Comparison of ENCODE assay signal across 17 cellular contexts in the genomic region with DNA sequence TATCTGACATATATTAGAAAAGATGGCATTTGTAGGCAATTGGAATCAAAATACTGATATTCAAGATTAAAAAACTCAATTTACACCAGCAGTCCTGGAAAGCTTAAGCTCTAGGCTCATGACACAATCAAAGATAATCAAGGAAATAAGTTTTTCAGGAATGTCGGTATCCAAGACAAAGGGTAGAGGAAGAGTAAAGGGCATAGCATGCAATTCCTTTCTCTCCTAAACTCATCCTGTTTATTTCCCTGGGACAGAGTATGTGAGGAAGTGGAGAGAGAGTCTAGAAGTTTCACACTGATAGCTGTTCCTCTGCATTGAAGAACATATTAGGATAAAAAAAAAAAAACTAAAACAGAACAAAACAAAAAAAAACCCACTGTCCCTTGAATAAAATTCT.
A peak's percentile ranks its signal among the peaks of the same experiment; 100 is the strongest.
DNase-seq lines count a peak whose midpoint lies in the region; ATAC-seq, FAIRE-seq and TF ChIP-seq lines count a peak whose summit lies in the region.
"Had no signal": no experiment of that assay in that cellular context is flagged by ENCODE, and none has a peak within 500 bp of the region (broad histone marks: within the 10 kb centered on the region; RNA-seq: fewer than 3 reads in every experiment).

No MANE protein-coding gene starts in this region.

- no peak for TF ChIP-seq CTCF in GM23338 (conservative IDR thresholded peaks at IDR 0.05; ENCODE audit: low read depth in 2 of 2)
- no peak for TF ChIP-seq CTCF in endothelial cell (IDR thresholded peaks at IDR 0.05; ENCODE audit: unreplicated experiment)
- TF ChIP-seq CTCF in transverse colon (IDR thresholded peaks at IDR 0.05): no peak

- DNase-seq in GM23338 (ENCODE audit: low spot score) (peak; percentile 17), endothelial cell (ENCODE audit: low spot score) (no peak), left kidney (ENCODE audit: low read depth, low spot score) (peak; percentile 4), neuronal stem cell (ENCODE audit: low spot score) (no peak), GM12892 (ENCODE audit: insufficient read length) (no peak), transverse colon (no peak)
- DNase-seq: 8988T; CD4-positive, alpha-beta memory T cell; DMS153; DMS79; GDM1; H9; IMR-90 had no signal

- no peak overlapping the region for H3K4ac ChIP-seq in neuronal stem cell (ENCODE audit: low read length)

- H3K23ac ChIP-seq in neuronal stem cell (ENCODE audit: low read depth, low read length, poor library complexity): no peak overlapping the region

- H3K79me1 ChIP-seq in neuronal stem cell (ENCODE audit: low read depth, low read length): no peaks in the 10 kb centered on the region

- in situ Hi-C loops in transverse colon (cut with MboI; ENCODE audit: low pct_ligation_motif_present in 1 of 4, low pct_unique_long_range_greater_than_20kb in 1 of 4, low sequenced_read_pairs in 3 of 4): no loop called here

- H3K27me3 Mint-ChIP-seq in GM23338 (ENCODE audit: insufficient read depth, low read depth, poor library complexity) (no peaks in the 10 kb centered on the region), endothelial cell (ENCODE audit: unreplicated experiment) (no peaks in the 10 kb centered on the region)
- H3K27me3 Mint-ChIP-seq: CD4-positive, alpha-beta memory T cell had no signal

- H4K8ac ChIP-seq in neuronal stem cell (ENCODE audit: low read depth, low read length): no peak overlapping the region

- H3K36me3 Mint-ChIP-seq in GM23338 (ENCODE audit: low read depth) (no peaks in the 10 kb centered on the region), endothelial cell (ENCODE audit: low read depth, unreplicated experiment) (no peaks in the 10 kb centered on the region)
- H3K36me3 Mint-ChIP-seq: CD14-positive monocyte; CD4-positive, alpha-beta memory T cell had no signal

- peaks cover 8% of the 10 kb centered on the region; the same call in 2 of the 3 replicates for H3K4me1 Mint-ChIP-seq in GM23338
- peaks cover 16% of the 10 kb centered on the region for H3K4me1 Mint-ChIP-seq in endothelial cell (ENCODE audit: unreplicated experiment)
- H3K4me1 Mint-ChIP-seq: CD14-positive monocyte; CD4-positive, alpha-beta memory T cell; H9 had no signal

- H3K9me3 ChIP-seq in neuronal stem cell (replicated peaks in 1 of 2; ENCODE audit: control insufficient read depth in 2 of 2, insufficient read depth in 1 of 2, low read depth in 1 of 2, low read length in 2 of 2): no peaks in the 10 kb centered on the region
- no peaks in the 10 kb centered on the region for H3K9me3 ChIP-seq in transverse colon
- H3K9me3 ChIP-seq: BLaER1 had no signal

- FAIRE-seq in GM12892 (lab: Jason Lieb, UNC): no peak
- FAIRE-seq: H1 had no signal

- H2BK12ac ChIP-seq in neuronal stem cell (ENCODE audit: low read length): no peak overlapping the region

- H3K4me3 Mint-ChIP-seq in GM23338 (no peak overlapping the region), endothelial cell (ENCODE audit: unreplicated experiment) (no peak overlapping the region)
- H3K4me3 Mint-ChIP-seq: CD14-positive monocyte; CD4-positive, alpha-beta memory T cell; H9 had no signal

- H4K20me1 ChIP-seq in GM23338 (replicated peaks; ENCODE audit: insufficient read depth): no peaks in the 10 kb centered on the region
- H4K20me1 ChIP-seq: BLaER1 had no signal

- H3K27ac Mint-ChIP-seq in GM23338 (no peak overlapping the region), endothelial cell (ENCODE audit: unreplicated experiment) (peak overlapping the region; percentile 90)
- H3K27ac Mint-ChIP-seq: CD14-positive monocyte; CD4-positive, alpha-beta memory T cell; H9 had no signal

- H4K91ac ChIP-seq in neuronal stem cell (ENCODE audit: low read depth, low read length, poor library complexity): no peak overlapping the region

- H3K36me3 ChIP-seq in GM23338 (ENCODE audit: insufficient read depth) (no peaks in the 10 kb centered on the region), neuronal stem cell (replicated peaks in 1 of 2; ENCODE audit: control insufficient read depth in 2 of 2, insufficient read depth in 2 of 2, low read length in 2 of 2) (no peaks in the 10 kb centered on the region), transverse colon (no peaks in the 10 kb centered on the region)
- H3K36me3 ChIP-seq: BLaER1 had no signal

- H3K27me3 ChIP-seq in GM23338 (ENCODE audit: insufficient read depth) (no peaks in the 10 kb centered on the region), neuronal stem cell (ENCODE audit: control insufficient read depth in 3 of 3, insufficient read depth in 3 of 3, low read depth in 1 of 3, low read length in 3 of 3) (no peaks in the 10 kb centered on the region), transverse colon (no peaks in the 10 kb centered on the region)
- H3K27me3 ChIP-seq: BLaER1 had no signal

- H3K4me2 ChIP-seq in GM23338: no peak overlapping the region
- no peak overlapping the region for H3K4me2 ChIP-seq in neuronal stem cell (ENCODE audit: insufficient read depth, low read length, poor library complexity, severe bottlenecking)
- H3K4me2 ChIP-seq: BLaER1 had no signal

- H3K4me3 ChIP-seq in GM23338 (no peak overlapping the region), neuronal stem cell (ENCODE audit: low read length in 2 of 2) (no peak overlapping the region), transverse colon (no peak overlapping the region)
- H3K4me3 ChIP-seq: BLaER1 had no signal

- H3K27ac ChIP-seq in GM23338 (ENCODE audit: low read depth): no peak overlapping the region
- H3K27ac ChIP-seq in neuronal stem cell (replicated peaks; ENCODE audit: low read length): no peak overlapping the region
- H3K27ac ChIP-seq in transverse colon: no peak overlapping the region
- H3K27ac ChIP-seq: BLaER1 had no signal

- no peak for TF ChIP-seq POLR2A in GM12892 (IDR thresholded peaks at IDR 0.05; ENCODE audit: low read depth, low read length)
- no peak for TF ChIP-seq POLR2A in transverse colon (IDR thresholded peaks at IDR 0.05)

- no peak for ATAC-seq in GM23338
- no peak for ATAC-seq in HG02840 (IDR thresholded peaks at IDR 0.05; ENCODE audit: low FRiP score, unreplicated experiment)

- intact Hi-C loops in transverse colon (cut with DNase I; ENCODE audit: low total_unique reads): no loop called here

- H3K4me1 ChIP-seq in GM23338 (ENCODE audit: insufficient read depth) (0 out of 2 replicates have a peak, but pooled peaks cover 5% of the 10 kb centered on the region), neuronal stem cell (ENCODE audit: control insufficient read depth in 2 of 2, insufficient read depth in 1 of 2, low read depth in 1 of 2, low read length in 2 of 2) (no peaks in the 10 kb centered on the region), transverse colon (no peaks in the 10 kb centered on the region)
- H3K4me1 ChIP-seq: BLaER1 had no signal

- H2BK5ac ChIP-seq in neuronal stem cell (ENCODE audit: low read length): no peak overlapping the region

- H2BK15ac ChIP-seq in neuronal stem cell (ENCODE audit: low read length): no peak overlapping the region

- no CpG with 5 or more reads among the region's 1 CpG for WGBS in neuronal stem cell (ENCODE audit: extremely low coverage in 2 of 2, insufficient read length in 2 of 2, insufficient replicate concordance in 1 of 2), 2 donors
- 63% methylated on average over 1 of the region's 1 CpG for WGBS in transverse colon (ENCODE audit: low coverage in 1 of 2), 2 donors

- H2BK120ac ChIP-seq in neuronal stem cell (ENCODE audit: low read depth, low read length): no peak overlapping the region

- H3K9me3 Mint-ChIP-seq in GM23338 (no peaks in the 10 kb centered on the region), endothelial cell (ENCODE audit: unreplicated experiment) (no peaks in the 10 kb centered on the region)
- H3K9me3 Mint-ChIP-seq: H9 had no signal

- H2AK5ac ChIP-seq in neuronal stem cell (ENCODE audit: low read depth, low read length): no peak overlapping the region

- H3K18ac ChIP-seq in neuronal stem cell (ENCODE audit: low read length): no peak overlapping the region

- H3F3A ChIP-seq in GM23338 (replicated peaks; ENCODE audit: low read depth): no peaks in the 10 kb centered on the region

- no peak overlapping the region for H3K9ac ChIP-seq in neuronal stem cell (ENCODE audit: low read depth, low read length, poor library complexity)
- H3K9ac ChIP-seq: BLaER1 had no signal

- H3K79me2 ChIP-seq in GM23338 (replicated peaks; ENCODE audit: insufficient read depth): no peaks in the 10 kb centered on the region

- H3K14ac ChIP-seq in neuronal stem cell (ENCODE audit: low read length): no peak overlapping the region

- H3K9me2 ChIP-seq in GM23338 (ENCODE audit: insufficient read depth): no peaks in the 10 kb centered on the region

- H2AFZ ChIP-seq in GM23338: no peak overlapping the region
- H2AFZ ChIP-seq in neuronal stem cell (ENCODE audit: low read length): peak overlapping the region; percentile 54

- TF ChIP-seq EP300 in transverse colon (IDR thresholded peaks at IDR 0.05; ENCODE audit: low read depth): no peak

TF ChIP-seq in GM23338, 12 proteins besides CTCF, POLR2A, EP300 and RAD21 (continues in another document):
- TF ChIP-seq EZH2 (IDR thresholded peaks at IDR 0.05; ENCODE audit: low read depth, unreplicated experiment): no peak
- no peak for TF ChIP-seq CREB1 (CRISPR knock-in tag; IDR thresholded peaks at IDR 0.05; ENCODE audit: low read depth)
- no peak for TF ChIP-seq NANOG (IDR thresholded peaks at IDR 0.05; ENCODE audit: borderline replicate concordance)
- no peak for TF ChIP-seq JUNB (IDR thresholded peaks at IDR 0.05; ENCODE audit: unreplicated experiment)
- TF ChIP-seq, protein P1, sequence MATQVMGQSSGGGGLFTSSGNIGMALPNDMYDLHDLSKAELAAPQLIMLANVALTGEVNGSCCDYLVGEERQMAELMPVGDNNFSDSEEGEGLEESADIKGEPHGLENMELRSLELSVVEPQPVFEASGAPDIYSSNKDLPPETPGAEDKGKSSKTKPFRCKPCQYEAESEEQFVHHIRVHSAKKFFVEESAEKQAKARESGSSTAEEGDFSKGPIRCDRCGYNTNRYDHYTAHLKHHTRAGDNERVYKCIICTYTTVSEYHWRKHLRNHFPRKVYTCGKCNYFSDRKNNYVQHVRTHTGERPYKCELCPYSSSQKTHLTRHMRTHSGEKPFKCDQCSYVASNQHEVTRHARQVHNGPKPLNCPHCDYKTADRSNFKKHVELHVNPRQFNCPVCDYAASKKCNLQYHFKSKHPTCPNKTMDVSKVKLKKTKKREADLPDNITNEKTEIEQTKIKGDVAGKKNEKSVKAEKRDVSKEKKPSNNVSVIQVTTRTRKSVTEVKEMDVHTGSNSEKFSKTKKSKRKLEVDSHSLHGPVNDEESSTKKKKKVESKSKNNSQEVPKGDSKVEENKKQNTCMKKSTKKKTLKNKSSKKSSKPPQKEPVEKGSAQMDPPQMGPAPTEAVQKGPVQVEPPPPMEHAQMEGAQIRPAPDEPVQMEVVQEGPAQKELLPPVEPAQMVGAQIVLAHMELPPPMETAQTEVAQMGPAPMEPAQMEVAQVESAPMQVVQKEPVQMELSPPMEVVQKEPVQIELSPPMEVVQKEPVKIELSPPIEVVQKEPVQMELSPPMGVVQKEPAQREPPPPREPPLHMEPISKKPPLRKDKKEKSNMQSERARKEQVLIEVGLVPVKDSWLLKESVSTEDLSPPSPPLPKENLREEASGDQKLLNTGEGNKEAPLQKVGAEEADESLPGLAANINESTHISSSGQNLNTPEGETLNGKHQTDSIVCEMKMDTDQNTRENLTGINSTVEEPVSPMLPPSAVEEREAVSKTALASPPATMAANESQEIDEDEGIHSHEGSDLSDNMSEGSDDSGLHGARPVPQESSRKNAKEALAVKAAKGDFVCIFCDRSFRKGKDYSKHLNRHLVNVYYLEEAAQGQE (IDR thresholded peaks at IDR 0.05; ENCODE audit: unreplicated experiment): no peak

Comparison
In these comparisons a context has a peak if more than half of its experiments do, and no peak if none do; other contexts are left out.
1. DNase-seq: peak in GM23338 (single experiment) and left kidney (single experiment); none in endothelial cell (single experiment), neuronal stem cell (single experiment), GM12892 (single experiment) and transverse colon (single experiment).